Comparison of ENCODE assay signal across 1 cellular context in genomic region chr11:118212131-118212725, GRCh38.
TF ChIP-seq lines count a peak whose summit lies in the region.

No MANE protein-coding gene starts in this region.

TF ChIP-seq in HepG2, 621 proteins besides CTCF, POLR2A, EP300 and RAD21 (continued from another document and continues in another):
- 0 out of 2 replicates have a peak, but pooled peaks have one; percentile 70 for TF ChIP-seq ZNF510 (CRISPR knock-in tag; IDR thresholded peaks at IDR 0.05; ENCODE audit: low read depth)
- TF ChIP-seq MEIS2 (CRISPR knock-in tag; IDR thresholded peaks at IDR 0.05): peak; percentile 96
- TF ChIP-seq ZBED4 (CRISPR knock-in tag; IDR thresholded peaks at IDR 0.05; ENCODE audit: borderline replicate concordance): peak; percentile 89
- TF ChIP-seq ZNF550 (CRISPR knock-in tag; IDR thresholded peaks at IDR 0.05; ENCODE audit: borderline replicate concordance): no peak
- TF ChIP-seq RFXANK (CRISPR knock-in tag; IDR thresholded peaks at IDR 0.05): no peak
- TF ChIP-seq ZNF670 (CRISPR knock-in tag; IDR thresholded peaks at IDR 0.05; ENCODE audit: borderline replicate concordance): peak; percentile 55
- TF ChIP-seq NFKB2 (CRISPR knock-in tag; IDR thresholded peaks at IDR 0.05; ENCODE audit: borderline replicate concordance): no peak
- TF ChIP-seq ZNF724P (CRISPR knock-in tag; IDR thresholded peaks at IDR 0.05; ENCODE audit: borderline replicate concordance): 0 out of 2 replicates have a peak, but pooled peaks have one; percentile 15
- peak; percentile 98 for TF ChIP-seq SALL1 (CRISPR knock-in tag; IDR thresholded peaks at IDR 0.05)
- peak; percentile 67 for TF ChIP-seq MAX (IDR thresholded peaks at IDR 0.05)
- no peak for TF ChIP-seq HDAC6 (IDR thresholded peaks at IDR 0.05; ENCODE audit: low read depth, low read length)
- peak; percentile 61; the same call in 1 of the 2 replicates for TF ChIP-seq TFDP1 (CRISPR knock-in tag; IDR thresholded peaks at IDR 0.05; ENCODE audit: borderline replicate concordance)
- TF ChIP-seq MTA3 (CRISPR knock-in tag; IDR thresholded peaks at IDR 0.05): no peak
- TF ChIP-seq POGZ (CRISPR knock-in tag; IDR thresholded peaks at IDR 0.05): peak; percentile 80
- peak; percentile 82 for TF ChIP-seq NR2C2 (CRISPR knock-in tag; IDR thresholded peaks at IDR 0.05; ENCODE audit: borderline replicate concordance)
- no peak; the same call in 1 of the 2 replicates for TF ChIP-seq NFRKB (IDR thresholded peaks at IDR 0.05)
- TF ChIP-seq NFE2L1 (CRISPR knock-in tag; IDR thresholded peaks at IDR 0.05; ENCODE audit: borderline replicate concordance): no peak
- 0 out of 2 replicates have a peak, but pooled peaks have one; percentile 12 for TF ChIP-seq UBTF (CRISPR knock-in tag; IDR thresholded peaks at IDR 0.05)
- TF ChIP-seq SALL2 (CRISPR knock-in tag; IDR thresholded peaks at IDR 0.05): peak; percentile 51; the same call in 1 of the 2 replicates
- peak; percentile 81 for TF ChIP-seq ELF3 (CRISPR knock-in tag; IDR thresholded peaks at IDR 0.05)
- TF ChIP-seq SKI (IDR thresholded peaks at IDR 0.05; ENCODE audit: partially characterized antibody): peak; percentile 61
- peak; percentile 64; the same call in 1 of the 2 replicates for TF ChIP-seq CREB3 (CRISPR knock-in tag; IDR thresholded peaks at IDR 0.05)
- TF ChIP-seq GMEB2 (CRISPR knock-in tag; IDR thresholded peaks at IDR 0.05; ENCODE audit: low read depth): no peak
- peak; percentile 71; the same call in 1 of the 2 replicates for TF ChIP-seq SAFB2 (CRISPR knock-in tag; IDR thresholded peaks at IDR 0.05; ENCODE audit: borderline replicate concordance, low read depth)
- TF ChIP-seq HNRNPH1 (optimal IDR thresholded peaks at IDR 0.05; ENCODE audit: low read depth, low read length): no peak
- no peak for TF ChIP-seq ATAD3A (CRISPR knock-in tag; IDR thresholded peaks at IDR 0.05)
- TF ChIP-seq ZNF772 (CRISPR knock-in tag; IDR thresholded peaks at IDR 0.05): no peak
- TF ChIP-seq BRD4 (CRISPR knock-in tag; IDR thresholded peaks at IDR 0.05): peak; percentile 82
- TF ChIP-seq IKZF5 (CRISPR knock-in tag; IDR thresholded peaks at IDR 0.05): peak; percentile 74
- no peak for TF ChIP-seq ZBTB38 (CRISPR knock-in tag; IDR thresholded peaks at IDR 0.05)
- TF ChIP-seq HNRNPUL1 (IDR thresholded peaks at IDR 0.05; ENCODE audit: low read depth, low read length): no peak
- TF ChIP-seq ZNF761 (CRISPR knock-in tag; conservative IDR thresholded peaks at IDR 0.05): peak; percentile 87
- no peak for TF ChIP-seq PREB (CRISPR knock-in tag; IDR thresholded peaks at IDR 0.05)
- TF ChIP-seq CAMTA2 (CRISPR knock-in tag; IDR thresholded peaks at IDR 0.05; ENCODE audit: borderline replicate concordance): no peak
- TF ChIP-seq ZMYM3 (CRISPR knock-in tag; IDR thresholded peaks at IDR 0.05): peak; percentile 33; the same call in 1 of the 2 replicates
- no peak for TF ChIP-seq NONO (IDR thresholded peaks at IDR 0.05)
- peak; percentile 78; the same call in 1 of the 2 replicates for TF ChIP-seq NONO (CRISPR knock-in tag; conservative IDR thresholded peaks at IDR 0.05)
- peak; percentile 87 for TF ChIP-seq HMG20A (CRISPR knock-in tag; IDR thresholded peaks at IDR 0.05; ENCODE audit: borderline replicate concordance)
- TF ChIP-seq MED1 (CRISPR knock-in tag; IDR thresholded peaks at IDR 0.05): peak; percentile 96
- TF ChIP-seq KDM3A (CRISPR knock-in tag; IDR thresholded peaks at IDR 0.05; ENCODE audit: low read depth): 0 out of 2 replicates have a peak, but pooled peaks have one; percentile 25
- 0 out of 2 replicates have a peak, but pooled peaks have one; percentile 64 for TF ChIP-seq ZNF160 (CRISPR knock-in tag; IDR thresholded peaks at IDR 0.05)
- TF ChIP-seq ZNF251 (CRISPR knock-in tag; IDR thresholded peaks at IDR 0.05): no peak
- TF ChIP-seq ZNF704 (CRISPR knock-in tag; IDR thresholded peaks at IDR 0.05; ENCODE audit: borderline replicate concordance): peak; percentile 42; the same call in 1 of the 2 replicates
- TF ChIP-seq TRIM24 (CRISPR knock-in tag; IDR thresholded peaks at IDR 0.05): no peak
- TF ChIP-seq KDM2A (CRISPR knock-in tag; IDR thresholded peaks at IDR 0.05; ENCODE audit: borderline replicate concordance, low read depth): peak; percentile 70; the same call in 1 of the 2 replicates
- peak; percentile 88; the same call in 1 of the 2 replicates for TF ChIP-seq ZNF503 (CRISPR knock-in tag; IDR thresholded peaks at IDR 0.05)
- TF ChIP-seq TBP (CRISPR knock-in tag; IDR thresholded peaks at IDR 0.05): no peak
- TF ChIP-seq MIER2 (CRISPR knock-in tag; IDR thresholded peaks at IDR 0.05): peak; percentile 75; the same call in 1 of the 2 replicates
- TF ChIP-seq ZNF781 (CRISPR knock-in tag; IDR thresholded peaks at IDR 0.05; ENCODE audit: borderline replicate concordance, not compliant biosample characterization): no peak
- peak; percentile 30; the same call in 1 of the 2 replicates for TF ChIP-seq MYPOP (CRISPR knock-in tag; IDR thresholded peaks at IDR 0.05)
- TF ChIP-seq DNMT1 (CRISPR knock-in tag; IDR thresholded peaks at IDR 0.05): no peak
- peak; percentile 89 for TF ChIP-seq IRF2 (CRISPR knock-in tag; IDR thresholded peaks at IDR 0.05)
- peak; percentile 72; the same call in 1 of the 2 replicates for TF ChIP-seq SMAD3 (CRISPR knock-in tag; IDR thresholded peaks at IDR 0.05)
